ENCODE assay signal across 9 cellular contexts in genomic region chr16:67884684-67885083, GRCh38. TPM values are rescaled to one million over a fixed set of nuclear protein-coding genes. Genes with fewer than 3 reads are reported as not detected.
A peak's percentile ranks its signal among the peaks of the same experiment; 100 is the strongest.
DNase-seq lines count a peak whose midpoint lies in the region; ATAC-seq, FAIRE-seq and TF ChIP-seq lines count a peak whose summit lies in the region.
"Had no signal": no experiment of that assay in that cellular context is flagged by ENCODE, and none has a peak within 500 bp of the region (broad histone marks: within the 10 kb centered on the region; RNA-seq: fewer than 3 reads in every experiment).

Gene NRN1L (plus strand): TSS chr16:67884885. CDS start chr16:67884904, 19 bp downstream.

- 36% methylated on average over 5 of the region's 22 CpGs for WGBS in right lobe of liver (ENCODE audit: insufficient coverage, low coverage, low lambda C conversion rate, missing lambda C conversion rate)
- 58 to 70% methylated on average over 22 of the region's 22 CpGs for WGBS in upper lobe of left lung, 2 donors

- no peak for TF ChIP-seq POLR2A in right lobe of liver (IDR thresholded peaks at IDR 0.05)
- TF ChIP-seq POLR2A in upper lobe of left lung (IDR thresholded peaks at IDR 0.05), result peak in 1 of 4 donors; percentile 21

- ATAC-seq in right lobe of liver (peak; percentile 92 to 97 (median 95)), upper lobe of left lung (ENCODE audit: low FRiP score in 2 of 2) (peak; percentile 86 to 93), HG03432 (IDR thresholded peaks at IDR 0.05; ENCODE audit: unreplicated experiment) (no peak), HG03565 (IDR thresholded peaks at IDR 0.05; ENCODE audit: unreplicated experiment) (no peak)

- H3K4me1 ChIP-seq in right lobe of liver (peaks cover 0 to 11% (median 5%) of the 10 kb centered on the region in 4 donors), upper lobe of left lung (peaks cover 0 to 26% (median 8%) of the 10 kb centered on the region in 4 donors)

- intact Hi-C loops in right lobe of liver (cut with DNase I), result loop anchor here (5.0 kb wide), 1 partner anchor 43 kb away; no protein-coding TSS in a partner anchor

- TF ChIP-seq EP300 in upper lobe of left lung (IDR thresholded peaks at IDR 0.05), result no peak

- H3K4me3 ChIP-seq in right lobe of liver, result no peak within 1 kb of the TSS
- peak within 1 kb of the TSS in 1 of 4 donors; percentile 10 for H3K4me3 ChIP-seq in upper lobe of left lung

- H3K27me3 ChIP-seq in right lobe of liver (no peaks in the 10 kb centered on the region), upper lobe of left lung (no peaks in the 10 kb centered on the region)

- H3K36me3 ChIP-seq in right lobe of liver (peaks cover 3 to 32% (median 12%) of the 10 kb centered on the region in 4 donors), upper lobe of left lung (peaks cover 31 to 64% (median 53%) of the 10 kb centered on the region in 4 donors)

- TF ChIP-seq CTCF in D721Med (IDR thresholded peaks at IDR 0.05; ENCODE audit: insufficient read depth, missing control alignments) (no peak), right lobe of liver (IDR thresholded peaks at IDR 0.05) (no peak), upper lobe of left lung (IDR thresholded peaks at IDR 0.05) (no peak)

- H3K9me3 ChIP-seq in right lobe of liver (no peaks in the 10 kb centered on the region), upper lobe of left lung (no peaks in the 10 kb centered on the region)

- FAIRE-seq in D721Med (lab: Jason Lieb, UNC), result no peak

- peak; percentile 65 for DNase-seq in D721Med (ENCODE audit: insufficient read length, low spot score)
- DNase-seq in NCI-H226, result peak; percentile 94
- DNase-seq in ecto neural progenitor cell (ENCODE audit: low spot score), result peak; percentile 94
- DNase-seq in right lobe of liver, result peak; percentile 92 to 95 (median 94)
- DNase-seq in upper lobe of left lung, result peak; percentile 83 to 93
- no peak for DNase-seq in HuH-7 (ENCODE audit: low spot score)
- DNase-seq: activated naive CD8-positive, alpha-beta T cell treated with anti-CD3 and anti-CD28 coated beads, Interleukin-2, amount 10 ng/mL, durations not matched to agents 7 days and 5 days had no signal

- H3K27ac ChIP-seq in right lobe of liver (no peak within 1 kb of the TSS), upper lobe of left lung (peak within 1 kb of the TSS in 3 of 4 donors; percentile 9 to 60 (median 53))

RNA-seq across cellular contexts. Expression of gene NRN1L, which starts in this region (rescaled TPM):
- total RNA-seq in right lobe of liver, result under 1 TPM in 1 of 6 experiments, not detected in 5; 0.84 TPM
- 1 to 10 TPM in 5 of 6 donors, not detected in 1; 1.6 to 4.2 (median 2.3) TPM for total RNA-seq in upper lobe of left lung

Comparison
In these comparisons a context has a peak if more than half of its experiments do, and no peak if none do; other contexts are left out.
1. Peak in DNase-seq and ATAC-seq in right lobe of liver; RNA of the gene not detected or under 1 TPM.
2. ATAC-seq: peak in upper lobe of left lung (2 of 2); none in HG03432 (single experiment) and HG03565 (single experiment).
3. H3K27ac ChIP-seq: peak in upper lobe of left lung (3 of 4); none in right lobe of liver (0 of 3).